ENCODE assay signal across 1 cellular context in genomic region chr6:41027799-41028617, GRCh38.
TF ChIP-seq lines count a peak whose summit lies in the region.

No MANE protein-coding gene starts in this region.

TF ChIP-seq in HepG2, 621 proteins besides CTCF, POLR2A, EP300 and RAD21 (continued from another document and continues in another):
- TF ChIP-seq HNF1A (IDR thresholded peaks at IDR 0.05; ENCODE audit: low read depth) (no peak), HNF1A (CRISPR knock-in tag; IDR thresholded peaks at IDR 0.05; ENCODE audit: borderline replicate concordance) (0 out of 2 replicates have a peak, but pooled peaks have one; percentile 32), ZNF552 (CRISPR knock-in tag; IDR thresholded peaks at IDR 0.05; ENCODE audit: borderline replicate concordance) (peak; percentile 54; the same call in 1 of the 2 replicates), ZNF30 (CRISPR knock-in tag; IDR thresholded peaks at IDR 0.05) (no peak), ZNF670 (CRISPR knock-in tag; IDR thresholded peaks at IDR 0.05; ENCODE audit: borderline replicate concordance) (no peak; the same call in 1 of the 2 replicates), FOXK1 (CRISPR knock-in tag; IDR thresholded peaks at IDR 0.05; ENCODE audit: borderline replicate concordance, low read depth) (no peak), MEIS1 (CRISPR knock-in tag; IDR thresholded peaks at IDR 0.05; ENCODE audit: borderline replicate concordance) (0 out of 2 replicates have a peak, but pooled peaks have one; percentile 67), MTA3 (CRISPR knock-in tag; IDR thresholded peaks at IDR 0.05) (no peak), NFKBIZ (CRISPR knock-in tag; IDR thresholded peaks at IDR 0.05) (no peak), SMARCC2 (IDR thresholded peaks at IDR 0.05) (no peak), HNF4G (IDR thresholded peaks at IDR 0.05; ENCODE audit: borderline replicate concordance, low read depth, low read length) (no peak), HNF4G (CRISPR knock-in tag; IDR thresholded peaks at IDR 0.05; ENCODE audit: borderline replicate concordance, low read depth) (peak; percentile 48; the same call in 1 of the 2 replicates), MTF2 (CRISPR knock-in tag; IDR thresholded peaks at IDR 0.05; ENCODE audit: borderline replicate concordance) (no peak), BCLAF1 (IDR thresholded peaks at IDR 0.05) (no peak), E2F2 (CRISPR knock-in tag; IDR thresholded peaks at IDR 0.05; ENCODE audit: borderline replicate concordance) (no peak), ZNF839 (CRISPR knock-in tag; IDR thresholded peaks at IDR 0.05; ENCODE audit: borderline replicate concordance) (0 out of 2 replicates have a peak, but pooled peaks have one; percentile 22), HDAC1 (CRISPR knock-in tag; IDR thresholded peaks at IDR 0.05) (no peak), PAXIP1 (CRISPR knock-in tag; conservative IDR thresholded peaks at IDR 0.05) (no peak), TOPORS (CRISPR knock-in tag; IDR thresholded peaks at IDR 0.05) (0 out of 2 replicates have a peak, but pooled peaks have one; percentile 72), POGZ (CRISPR knock-in tag; IDR thresholded peaks at IDR 0.05) (peak; percentile 86), ZNF251 (CRISPR knock-in tag; IDR thresholded peaks at IDR 0.05) (no peak), ZHX2 (IDR thresholded peaks at IDR 0.05; ENCODE audit: low read depth) (no peak), ZHX2 (CRISPR knock-in tag; IDR thresholded peaks at IDR 0.05; ENCODE audit: borderline replicate concordance) (no peak; the same call in 1 of the 2 replicates), ZNF317 (CRISPR knock-in tag; IDR thresholded peaks at IDR 0.05) (no peak; the same call in 1 of the 2 replicates), DR1 (CRISPR knock-in tag; IDR thresholded peaks at IDR 0.05) (no peak), ATAD3A (CRISPR knock-in tag; IDR thresholded peaks at IDR 0.05) (no peak), ZNF687 (CRISPR knock-in tag; IDR thresholded peaks at IDR 0.05) (peak; percentile 97), ZNF513 (CRISPR knock-in tag; conservative IDR thresholded peaks at IDR 0.05) (no peak), AGO1 (IDR thresholded peaks at IDR 0.05; ENCODE audit: low read depth, low read length, poor library complexity, severe bottlenecking) (peak; percentile 70), DNMT3B (CRISPR knock-in tag; conservative IDR thresholded peaks at IDR 0.05) (0 out of 2 replicates have a peak, but pooled peaks have one; percentile 51), NFIB (CRISPR knock-in tag; IDR thresholded peaks at IDR 0.05; ENCODE audit: borderline replicate concordance) (no peak), ZSCAN31 (CRISPR knock-in tag; IDR thresholded peaks at IDR 0.05; ENCODE audit: low read depth) (0 out of 2 replicates have a peak, but pooled peaks have one; percentile 32)
